In genomic region chr15:96360581-96361308, GRCh38 we compare ENCODE assay signal across 1 cellular context.
A peak's percentile ranks its signal among the peaks of the same experiment; 100 is the strongest.
TF ChIP-seq lines count a peak whose summit lies in the region.

No MANE protein-coding gene starts in this region.

TF ChIP-seq in HEK293, 187 proteins besides CTCF, POLR2A, EP300 and RAD21 (continued from another document):
- TF ChIP-seq, protein P1, sequence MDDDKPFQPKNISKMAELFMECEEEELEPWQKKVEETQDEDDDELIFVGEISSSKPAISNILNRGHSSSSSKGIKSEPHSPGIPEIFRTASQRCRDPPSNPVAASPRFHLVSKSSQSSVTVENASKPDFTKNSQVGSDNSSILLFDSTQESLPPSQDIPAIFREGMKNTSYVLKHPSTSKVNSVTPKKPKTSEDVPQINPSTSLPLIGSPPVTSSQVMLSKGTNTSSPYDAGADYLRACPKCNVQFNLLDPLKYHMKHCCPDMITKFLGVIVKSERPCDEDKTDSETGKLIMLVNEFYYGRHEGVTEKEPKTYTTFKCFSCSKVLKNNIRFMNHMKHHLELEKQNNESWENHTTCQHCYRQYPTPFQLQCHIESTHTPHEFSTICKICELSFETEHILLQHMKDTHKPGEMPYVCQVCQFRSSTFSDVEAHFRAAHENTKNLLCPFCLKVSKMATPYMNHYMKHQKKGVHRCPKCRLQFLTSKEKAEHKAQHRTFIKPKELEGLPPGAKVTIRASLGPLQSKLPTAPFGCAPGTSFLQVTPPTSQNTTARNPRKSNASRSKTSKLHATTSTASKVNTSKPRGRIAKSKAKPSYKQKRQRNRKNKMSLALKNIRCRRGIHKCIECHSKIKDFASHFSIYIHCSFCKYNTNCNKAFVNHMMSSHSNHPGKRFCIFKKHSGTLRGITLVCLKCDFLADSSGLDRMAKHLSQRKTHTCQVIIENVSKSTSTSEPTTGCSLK (tag by site-specific recombination; IDR thresholded peaks at IDR 0.05) = no peak
- TF ChIP-seq ZSCAN4 (tag by site-specific recombination; IDR thresholded peaks at IDR 0.05) = no peak
- TF ChIP-seq ZNF747 (tag by site-specific recombination; IDR thresholded peaks at IDR 0.05) = no peak
- no peak; the same call in 1 of the 2 replicates for TF ChIP-seq KLF9 (tag by site-specific recombination; IDR thresholded peaks at IDR 0.05; ENCODE audit: low read depth)
- TF ChIP-seq ZSCAN23 (tag by site-specific recombination; IDR thresholded peaks at IDR 0.05) = no peak
- no peak for TF ChIP-seq ZSCAN18 (tag by site-specific recombination; IDR thresholded peaks at IDR 0.05)
- no peak for TF ChIP-seq HOXC10 (CRISPR knock-in tag; IDR thresholded peaks at IDR 0.05)
- TF ChIP-seq ZNF843 (tag by site-specific recombination; IDR thresholded peaks at IDR 0.05) = peak; percentile 48
- no peak for TF ChIP-seq ZNF658 (tag by site-specific recombination; IDR thresholded peaks at IDR 0.05)
- 0 out of 2 replicates have a peak, but pooled peaks have one; percentile 21 for TF ChIP-seq GFI1B (tag by site-specific recombination; IDR thresholded peaks at IDR 0.05)
- no peak for TF ChIP-seq BCL11A (tag by site-specific recombination; IDR thresholded peaks at IDR 0.05; ENCODE audit: low read depth)
- TF ChIP-seq, protein P2, sequence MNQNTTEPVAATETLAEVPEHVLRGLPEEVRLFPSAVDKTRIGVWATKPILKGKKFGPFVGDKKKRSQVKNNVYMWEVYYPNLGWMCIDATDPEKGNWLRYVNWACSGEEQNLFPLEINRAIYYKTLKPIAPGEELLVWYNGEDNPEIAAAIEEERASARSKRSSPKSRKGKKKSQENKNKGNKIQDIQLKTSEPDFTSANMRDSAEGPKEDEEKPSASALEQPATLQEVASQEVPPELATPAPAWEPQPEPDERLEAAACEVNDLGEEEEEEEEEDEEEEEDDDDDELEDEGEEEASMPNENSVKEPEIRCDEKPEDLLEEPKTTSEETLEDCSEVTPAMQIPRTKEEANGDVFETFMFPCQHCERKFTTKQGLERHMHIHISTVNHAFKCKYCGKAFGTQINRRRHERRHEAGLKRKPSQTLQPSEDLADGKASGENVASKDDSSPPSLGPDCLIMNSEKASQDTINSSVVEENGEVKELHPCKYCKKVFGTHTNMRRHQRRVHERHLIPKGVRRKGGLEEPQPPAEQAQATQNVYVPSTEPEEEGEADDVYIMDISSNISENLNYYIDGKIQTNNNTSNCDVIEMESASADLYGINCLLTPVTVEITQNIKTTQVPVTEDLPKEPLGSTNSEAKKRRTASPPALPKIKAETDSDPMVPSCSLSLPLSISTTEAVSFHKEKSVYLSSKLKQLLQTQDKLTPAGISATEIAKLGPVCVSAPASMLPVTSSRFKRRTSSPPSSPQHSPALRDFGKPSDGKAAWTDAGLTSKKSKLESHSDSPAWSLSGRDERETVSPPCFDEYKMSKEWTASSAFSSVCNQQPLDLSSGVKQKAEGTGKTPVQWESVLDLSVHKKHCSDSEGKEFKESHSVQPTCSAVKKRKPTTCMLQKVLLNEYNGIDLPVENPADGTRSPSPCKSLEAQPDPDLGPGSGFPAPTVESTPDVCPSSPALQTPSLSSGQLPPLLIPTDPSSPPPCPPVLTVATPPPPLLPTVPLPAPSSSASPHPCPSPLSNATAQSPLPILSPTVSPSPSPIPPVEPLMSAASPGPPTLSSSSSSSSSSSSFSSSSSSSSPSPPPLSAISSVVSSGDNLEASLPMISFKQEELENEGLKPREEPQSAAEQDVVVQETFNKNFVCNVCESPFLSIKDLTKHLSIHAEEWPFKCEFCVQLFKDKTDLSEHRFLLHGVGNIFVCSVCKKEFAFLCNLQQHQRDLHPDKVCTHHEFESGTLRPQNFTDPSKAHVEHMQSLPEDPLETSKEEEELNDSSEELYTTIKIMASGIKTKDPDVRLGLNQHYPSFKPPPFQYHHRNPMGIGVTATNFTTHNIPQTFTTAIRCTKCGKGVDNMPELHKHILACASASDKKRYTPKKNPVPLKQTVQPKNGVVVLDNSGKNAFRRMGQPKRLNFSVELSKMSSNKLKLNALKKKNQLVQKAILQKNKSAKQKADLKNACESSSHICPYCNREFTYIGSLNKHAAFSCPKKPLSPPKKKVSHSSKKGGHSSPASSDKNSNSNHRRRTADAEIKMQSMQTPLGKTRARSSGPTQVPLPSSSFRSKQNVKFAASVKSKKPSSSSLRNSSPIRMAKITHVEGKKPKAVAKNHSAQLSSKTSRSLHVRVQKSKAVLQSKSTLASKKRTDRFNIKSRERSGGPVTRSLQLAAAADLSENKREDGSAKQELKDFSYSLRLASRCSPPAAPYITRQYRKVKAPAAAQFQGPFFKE (tag by site-specific recombination; IDR thresholded peaks at IDR 0.05; ENCODE audit: borderline replicate concordance) = no peak
